In genomic region chr1:40769815-40770214, GRCh38 we compare ENCODE assay signal across 8 cellular contexts. TPM values are rescaled to one million over a fixed set of nuclear protein-coding genes. Genes with fewer than 3 reads are reported as not detected.
DNase-seq lines count a peak whose midpoint lies in the region; ATAC-seq and TF ChIP-seq lines count a peak whose summit lies in the region.

No MANE protein-coding gene starts in this region.

- no peak for TF ChIP-seq EP300 in gastroesophageal sphincter (IDR thresholded peaks at IDR 0.05)

- no peaks in the 10 kb centered on the region for H3K9me3 Mint-ChIP-seq in Calu3 (ENCODE audit: low read depth, unreplicated experiment)

- H3K27me3 Mint-ChIP-seq in Calu3 (ENCODE audit: unreplicated experiment): no peaks in the 10 kb centered on the region

- peak overlapping the region in 3 of 4 donors; percentile 36 to 38 (median 38) for H3K27ac ChIP-seq in gastroesophageal sphincter

- peak; percentile 31 for TF ChIP-seq CTCF in GM12873 (IDR thresholded peaks at IDR 0.05; ENCODE audit: insufficient read depth, low read depth, low read length, missing control alignments)
- TF ChIP-seq CTCF in gastroesophageal sphincter (IDR thresholded peaks at IDR 0.05): peak in 3 of 4 experiments; percentile 27 to 48 (median 33)
- no peak for TF ChIP-seq CTCF in Calu3 (IDR thresholded peaks at IDR 0.05; ENCODE audit: unreplicated experiment)

- peaks cover 0 to 78% of the 10 kb centered on the region in 2 donors for H3K36me3 ChIP-seq in gastroesophageal sphincter

- CTCF ChIA-PET in Calu3 (lab: Charles Lee): interaction anchor here (0.6 kb wide), 1 partner anchor 25 kb away, joined by 3 read pairs; no protein-coding TSS in a partner anchor

- no TSS peak for BruUV-seq in Calu3 (replicated peaks; lab: Mats Ljungman, UMichigan)

- peak; percentile 18 for DNase-seq in ACHN
- DNase-seq in NCI-H2196 treated with DMSO at 0.1 percent for 48 hours (lab: John Stamatoyannopoulos, UW; ENCODE audit: unreplicated experiment): no peak
- no peak for DNase-seq in Calu3
- no peak for DNase-seq in A172 (ENCODE audit: low spot score)

- H3K27ac Mint-ChIP-seq in Calu3 (ENCODE audit: unreplicated experiment): no peak overlapping the region

- in situ Hi-C loops in ACHN (cut with HindIII; ENCODE audit: low pct_ligation_motif_present, low pct_unique_long_range_greater_than_20kb, low sequenced_read_pairs): no loop called here

- H3K9me3 ChIP-seq in gastroesophageal sphincter: no peaks in the 10 kb centered on the region

- no peaks in the 10 kb centered on the region for H3K4me1 Mint-ChIP-seq in Calu3 (ENCODE audit: low read depth, unreplicated experiment)

- no peaks in the 10 kb centered on the region for H3K27me3 ChIP-seq in gastroesophageal sphincter

- H3K4me3 ChIP-seq in gastroesophageal sphincter: no peak overlapping the region

- 84 to 86% methylated on average over 1 to 2 of the region's 4 CpGs for WGBS in gastroesophageal sphincter (ENCODE audit: low coverage in 1 of 2), 2 donors

- no peak for TF ChIP-seq POLR2A in gastroesophageal sphincter (IDR thresholded peaks at IDR 0.05)

- peaks cover 0 to 37% (median 0%) of the 10 kb centered on the region in 3 donors for H3K4me1 ChIP-seq in gastroesophageal sphincter

- ATAC-seq in SK-N-SH treated with all-trans-retinoic acid at 6 μM for 48 hours: peak; percentile 62
- no peak for ATAC-seq in gastroesophageal sphincter
- no peak for ATAC-seq in HG03045 (IDR thresholded peaks at IDR 0.05; ENCODE audit: unreplicated experiment)

- intact Hi-C loops in Calu3 (cut with micrococcal nuclease; ENCODE audit: unreplicated experiment): loop anchor here (10.0 kb wide), 1 partner anchor 75 kb away; no protein-coding TSS in a partner anchor

- peaks cover 25% of the 10 kb centered on the region for H3K36me3 Mint-ChIP-seq in Calu3 (ENCODE audit: insufficient read depth, unreplicated experiment)

- H3K4me3 Mint-ChIP-seq in Calu3 (ENCODE audit: low read depth, unreplicated experiment): no peak overlapping the region

TF ChIP-seq in SK-N-SH treated with all-trans-retinoic acid at 6 μM for 48 hours, 23 proteins besides CTCF, POLR2A, EP300 and RAD21:
- no peak for TF ChIP-seq CSDC2 (CRISPR knock-in tag; IDR thresholded peaks at IDR 0.05)
- TF ChIP-seq, protein P1, sequence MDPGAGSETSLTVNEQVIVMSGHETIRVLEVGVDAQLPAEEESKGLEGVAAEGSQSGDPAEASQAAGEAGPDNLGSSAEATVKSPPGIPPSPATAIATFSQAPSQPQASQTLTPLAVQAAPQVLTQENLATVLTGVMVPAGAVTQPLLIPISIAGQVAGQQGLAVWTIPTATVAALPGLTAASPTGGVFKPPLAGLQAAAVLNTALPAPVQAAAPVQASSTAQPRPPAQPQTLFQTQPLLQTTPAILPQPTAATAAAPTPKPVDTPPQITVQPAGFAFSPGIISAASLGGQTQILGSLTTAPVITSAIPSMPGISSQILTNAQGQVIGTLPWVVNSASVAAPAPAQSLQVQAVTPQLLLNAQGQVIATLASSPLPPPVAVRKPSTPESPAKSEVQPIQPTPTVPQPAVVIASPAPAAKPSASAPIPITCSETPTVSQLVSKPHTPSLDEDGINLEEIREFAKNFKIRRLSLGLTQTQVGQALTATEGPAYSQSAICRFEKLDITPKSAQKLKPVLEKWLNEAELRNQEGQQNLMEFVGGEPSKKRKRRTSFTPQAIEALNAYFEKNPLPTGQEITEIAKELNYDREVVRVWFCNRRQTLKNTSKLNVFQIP (CRISPR knock-in tag; IDR thresholded peaks at IDR 0.05; ENCODE audit: borderline replicate concordance, low read depth): no peak
- no peak for TF ChIP-seq SNAI2 (CRISPR knock-in tag; IDR thresholded peaks at IDR 0.05)
- no peak for TF ChIP-seq OSR1 (CRISPR knock-in tag; IDR thresholded peaks at IDR 0.05)
- no peak for TF ChIP-seq TOX (CRISPR knock-in tag; IDR thresholded peaks at IDR 0.05; ENCODE audit: borderline replicate concordance)
- TF ChIP-seq ZNF70 (CRISPR knock-in tag; IDR thresholded peaks at IDR 0.05): no peak
- no peak for TF ChIP-seq RARB (CRISPR knock-in tag; IDR thresholded peaks at IDR 0.05)
- TF ChIP-seq PPARA (CRISPR knock-in tag; IDR thresholded peaks at IDR 0.05; ENCODE audit: borderline replicate concordance): no peak
- no peak for TF ChIP-seq ZNF8 (CRISPR knock-in tag; IDR thresholded peaks at IDR 0.05)
- TF ChIP-seq CREB5 (CRISPR knock-in tag; IDR thresholded peaks at IDR 0.05; ENCODE audit: low read depth): no peak
- TF ChIP-seq GLIS3 (CRISPR knock-in tag; IDR thresholded peaks at IDR 0.05): no peak
- TF ChIP-seq, protein P2, sequence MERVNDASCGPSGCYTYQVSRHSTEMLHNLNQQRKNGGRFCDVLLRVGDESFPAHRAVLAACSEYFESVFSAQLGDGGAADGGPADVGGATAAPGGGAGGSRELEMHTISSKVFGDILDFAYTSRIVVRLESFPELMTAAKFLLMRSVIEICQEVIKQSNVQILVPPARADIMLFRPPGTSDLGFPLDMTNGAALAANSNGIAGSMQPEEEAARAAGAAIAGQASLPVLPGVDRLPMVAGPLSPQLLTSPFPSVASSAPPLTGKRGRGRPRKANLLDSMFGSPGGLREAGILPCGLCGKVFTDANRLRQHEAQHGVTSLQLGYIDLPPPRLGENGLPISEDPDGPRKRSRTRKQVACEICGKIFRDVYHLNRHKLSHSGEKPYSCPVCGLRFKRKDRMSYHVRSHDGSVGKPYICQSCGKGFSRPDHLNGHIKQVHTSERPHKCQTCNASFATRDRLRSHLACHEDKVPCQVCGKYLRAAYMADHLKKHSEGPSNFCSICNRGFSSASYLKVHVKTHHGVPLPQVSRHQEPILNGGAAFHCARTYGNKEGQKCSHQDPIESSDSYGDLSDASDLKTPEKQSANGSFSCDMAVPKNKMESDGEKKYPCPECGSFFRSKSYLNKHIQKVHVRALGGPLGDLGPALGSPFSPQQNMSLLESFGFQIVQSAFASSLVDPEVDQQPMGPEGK (CRISPR knock-in tag; IDR thresholded peaks at IDR 0.05; ENCODE audit: borderline replicate concordance): no peak
- no peak for TF ChIP-seq ZNF565 (CRISPR knock-in tag; conservative IDR thresholded peaks at IDR 0.05; ENCODE audit: low read depth)
- TF ChIP-seq ZFP3 (CRISPR knock-in tag; IDR thresholded peaks at IDR 0.05): no peak

RNA-seq across cellular contexts. Expression of gene KCNQ4, which starts 13.8 kb away (rescaled TPM):
- total RNA-seq in gastroesophageal sphincter (10 to 100 TPM in 3 of 4 donors, 1 to 10 TPM in 1; 6.1 to 25.5 (median 10.2) TPM), Calu3 (2022) (0.92 and 1.4 TPM in 2 replicates)
- total RNA-seq in A172 (2014; rRNA removed; shearing (Covaris generic)): not detected in 2 replicates
